Comparison of ENCODE assay signal across 6 cellular contexts in genomic region chr9:93662016-93662638, GRCh38.
"Had no signal": no experiment of that assay in that cellular context is flagged by ENCODE, and none has a peak within 500 bp of the region (broad histone marks: within the 10 kb centered on the region; RNA-seq: fewer than 3 reads in every experiment).

No MANE protein-coding gene starts in this region.

- DNase-seq: GM23248, GOT3, H9, HCEC 1CT, HFFc6, KBM-7 had no signal

- H2AFZ ChIP-seq: GM23248 had no signal

- H3K9ac ChIP-seq: GM23248 had no signal

- H3K4me3 ChIP-seq: GM23248 had no signal

- H3K27ac ChIP-seq: GM23248 had no signal
